ENCODE assay signal across 23 cellular contexts in genomic region chr13:112867301-112867711, GRCh38.
"Had no signal": no experiment of that assay in that cellular context is flagged by ENCODE, and none has a peak within 500 bp of the region (broad histone marks: within the 10 kb centered on the region; RNA-seq: fewer than 3 reads in every experiment).

No MANE protein-coding gene starts in this region.

- H3K4me1 ChIP-seq: foreskin keratinocyte, psoas muscle, stomach, vagina had no signal

- H3K4me1 Mint-ChIP-seq: T-helper 17 cell had no signal

- H3K9me3 Mint-ChIP-seq: activated CD4-positive, alpha-beta memory T cell treated with anti-CD3 and anti-CD28 coated beads for 36 hours; activated T-helper 1 cell treated with anti-CD3 and anti-CD28 coated beads, Interleukin-12 subunit alpha, Interleukin-12 subunit beta, Interleukin-2, Interleukin-4 antibody, amounts not matched to agents 30 ng/mL and 10 ng/mL and 1 ng/mL, durations not matched to agents 14 hours and 24 hours and 36 hours; stimulated activated memory B cell treated with anti-CD40 and anti-IgM and Interleukin-4, amounts not matched to agents 10 μg/mL and 1 μg/mL and 100 μg/mL, for 72 hours had no signal

- DNase-seq: activated CD4-positive, alpha-beta memory T cell treated with anti-CD3 and anti-CD28 coated beads for 36 hours; activated CD4-positive, alpha-beta T cell treated with anti-CD3 and anti-CD28 coated beads for 48 hours; activated CD4-positive, CD25-positive, alpha-beta regulatory T cell; activated naive CD4-positive, alpha-beta T cell; dermis blood vessel endothelial cell; effector CD8-positive, alpha-beta T cell; foreskin keratinocyte; psoas muscle; right cardiac atrium; small intestine; stimulated activated CD4-positive, alpha-beta T cell treated with anti-CD3 and anti-CD28 coated beads, Interleukin-15, amount 100 ng/mL, for 24 hours; stomach; SW 1271; T-helper 17 cell; trophoblast cell had no signal

- H3K4me3 Mint-ChIP-seq: activated CD4-positive, alpha-beta memory T cell treated with anti-CD3 and anti-CD28 coated beads for 36 hours; activated T-helper 1 cell treated with anti-CD3 and anti-CD28 coated beads, Interleukin-12 subunit alpha, Interleukin-12 subunit beta, Interleukin-2, Interleukin-4 antibody, amounts not matched to agents 30 ng/mL and 10 ng/mL and 1 ng/mL, durations not matched to agents 14 hours and 24 hours and 36 hours; naive thymus-derived CD8-positive, alpha-beta T cell; stimulated activated memory B cell treated with anti-CD40 and anti-IgM and Interleukin-4, amounts not matched to agents 10 μg/mL and 1 μg/mL and 100 μg/mL, for 72 hours; T-helper 17 cell had no signal

- H3K27ac Mint-ChIP-seq: activated CD4-positive, alpha-beta memory T cell treated with anti-CD3 and anti-CD28 coated beads for 36 hours; activated T-helper 1 cell treated with anti-CD3 and anti-CD28 coated beads, Interleukin-12 subunit alpha, Interleukin-12 subunit beta, Interleukin-2, Interleukin-4 antibody, amounts not matched to agents 30 ng/mL and 10 ng/mL and 1 ng/mL, durations not matched to agents 14 hours and 24 hours and 36 hours; stimulated activated memory B cell treated with anti-CD40 and anti-IgM and Interleukin-4, amounts not matched to agents 10 μg/mL and 1 μg/mL and 100 μg/mL, for 72 hours had no signal

- H3K36me3 ChIP-seq: ovary had no signal

- H3K27me3 Mint-ChIP-seq: activated CD4-positive, alpha-beta memory T cell treated with anti-CD3 and anti-CD28 coated beads for 36 hours; naive thymus-derived CD8-positive, alpha-beta T cell; stimulated activated memory B cell treated with anti-CD40 and anti-IgM and Interleukin-4, amounts not matched to agents 10 μg/mL and 1 μg/mL and 100 μg/mL, for 72 hours; T-helper 17 cell had no signal

- H3K4me3 ChIP-seq: cardiac muscle cell, hepatocyte, ovary, psoas muscle, SK-N-MC, stomach, vagina had no signal

- H3K9me3 ChIP-seq: ovary, psoas muscle, stomach, vagina had no signal

- ATAC-seq: foreskin keratinocyte; naive thymus-derived CD8-positive, alpha-beta T cell; psoas muscle; stimulated activated memory B cell treated with anti-CD40 and anti-IgM and Interleukin-4, amounts not matched to agents 10 μg/mL and 1 μg/mL and 100 μg/mL, for 72 hours; T-helper 17 cell had no signal

- H3K27me3 ChIP-seq: cardiac muscle cell, foreskin keratinocyte, hepatocyte, ovary, stomach, vagina had no signal

- H3K27ac ChIP-seq: cardiac muscle cell, foreskin keratinocyte, hepatocyte, ovary, psoas muscle, SK-N-MC, stomach, vagina had no signal
